In genomic region chr11:65821107-65821506, GRCh38 we compare ENCODE assay signal across 25 cellular contexts. TPM values are rescaled to one million over a fixed set of nuclear protein-coding genes. Genes with fewer than 3 reads are reported as not detected.
A peak's percentile ranks its signal among the peaks of the same experiment; 100 is the strongest.
DNase-seq lines count a peak whose midpoint lies in the region; ATAC-seq and TF ChIP-seq lines count a peak whose summit lies in the region.
"Had no signal": no experiment of that assay in that cellular context is flagged by ENCODE, and none has a peak within 500 bp of the region (broad histone marks: within the 10 kb centered on the region; RNA-seq: fewer than 3 reads in every experiment).

No MANE protein-coding gene starts in this region.

- H3K9me3 ChIP-seq in OCI-LY3 (ENCODE audit: insufficient read depth, low read length), result no peaks in the 10 kb centered on the region
- H3K9me3 ChIP-seq: esophagus muscularis mucosa, gastrocnemius medialis, tibial nerve had no signal

- H3K27ac ChIP-seq in OCI-LY3 (ENCODE audit: low read length), result no peak overlapping the region
- H3K27ac ChIP-seq: esophagus muscularis mucosa, gastrocnemius medialis, tibial nerve had no signal

- peak overlapping the region; percentile 25; the same call in 1 of the 2 replicates for H3K4me2 ChIP-seq in OCI-LY3 (ENCODE audit: low read length)

- peak; percentile 66 for DNase-seq in NCI-H1417 treated with DMSO at 0.1 percent for 48 hours (lab: John Stamatoyannopoulos, UW)
- peak; percentile 64 to 85 for DNase-seq in left colon
- DNase-seq in renal cortical epithelial cell (ENCODE audit: low read depth), result peak; percentile 23
- no peak for DNase-seq in DMS79 treated with DMSO at 0.1 percent for 48 hours (lab: John Stamatoyannopoulos, UW)
- DNase-seq in OCI-M2 (lab: John Stamatoyannopoulos, UW; ENCODE audit: unreplicated experiment), result no peak
- no peak for DNase-seq in GM19240 (ENCODE audit: insufficient read length, low spot score)
- DNase-seq: activated CD4-positive, alpha-beta T cell treated with anti-CD3 and anti-CD28 coated beads for 48 hours; activated CD8-positive, alpha-beta memory T cell treated with anti-CD3 and anti-CD28 coated beads, Interleukin-2, amount 10 ng/mL, durations not matched to agents 7 days and 5 days; activated naive CD8-positive, alpha-beta T cell treated with anti-CD3 and anti-CD28 coated beads for 36 hours; cerebellar nuclear complex; effector memory CD4-positive, alpha-beta T cell; gastrocnemius medialis; kidney glomerular epithelial cell; NCI-H1436 treated with DMSO at 0.1 percent for 48 hours; posterior cingulate gyrus; SHP77 treated with DMSO at 0.1 percent for 48 hours; stimulated activated naive CD4-positive, alpha-beta T cell treated with Interleukin-2 at 50 U/mL for 16 hours had no signal

- no peak overlapping the region for H3K9ac ChIP-seq in OCI-LY3 (ENCODE audit: low read length)

- H2AFZ ChIP-seq in OCI-LY3 (ENCODE audit: low read depth, low read length), result peak overlapping the region; percentile 93

- no peaks in the 10 kb centered on the region for H3K36me3 ChIP-seq in OCI-LY3 (replicated peaks; ENCODE audit: low read depth, low read length)
- H3K36me3 ChIP-seq: esophagus muscularis mucosa, gastrocnemius medialis, tibial nerve had no signal

- peaks cover 17% of the 10 kb centered on the region for H3K4me1 ChIP-seq in OCI-LY3 (ENCODE audit: low read length)

- H3K27me3 ChIP-seq in OCI-LY3 (ENCODE audit: low read depth, low read length), result no peaks in the 10 kb centered on the region
- H3K27me3 ChIP-seq: esophagus muscularis mucosa, gastrocnemius medialis, tibial nerve had no signal

- H4K20me1 ChIP-seq in OCI-LY3 (ENCODE audit: insufficient read depth, low read length), result no peaks in the 10 kb centered on the region

- no peak for TF ChIP-seq CTCF in OCI-LY3 (IDR thresholded peaks at IDR 0.05; ENCODE audit: low read depth, low read length)

- no peaks in the 10 kb centered on the region for H3K79me2 ChIP-seq in OCI-LY3 (ENCODE audit: low read length)

- intact Hi-C loops in left colon (cut with DNase I, micrococcal nuclease), result no loop called here

- ATAC-seq in left colon, result peak; percentile 75
- no peak for ATAC-seq in HG02970 (IDR thresholded peaks at IDR 0.05; ENCODE audit: low FRiP score, unreplicated experiment)
- ATAC-seq: activated CD8-positive, alpha-beta memory T cell treated with anti-CD3 and anti-CD28 coated beads, Interleukin-2, amount 10 ng/mL, durations not matched to agents 7 days and 5 days; gastrocnemius medialis; natural killer cell treated with Interleukin-12 subunit alpha and Interleukin-12 subunit beta and Interleukin-15 and Interleukin-18, amount 100 ng/mL, for 72 hours had no signal

- H3K4me3 ChIP-seq in OCI-LY3 (ENCODE audit: low read length), result no peak overlapping the region
- H3K4me3 ChIP-seq: esophagus muscularis mucosa, gastrocnemius medialis, tibial nerve had no signal

RNA-seq across cellular contexts. Expression of gene SNX32, which starts 12.7 kb away (rescaled TPM):
- total RNA-seq in left colon (1 to 10 TPM; 1.6 to 3.8 TPM), renal cortical epithelial cell (0.40 TPM in 1 of 2 replicates, not detected in the other)
- total RNA-seq: H4, mesenteric fat pad had no signal

RNA-seq across cellular contexts. Expression of gene OVOL1, which starts 34.2 kb away (rescaled TPM):
- total RNA-seq in left colon (10 to 100 TPM; 29.5 to 35.9 TPM), renal cortical epithelial cell (0.20 and 5.2 TPM in 2 replicates)
- total RNA-seq: activated CD8-positive, alpha-beta memory T cell treated with anti-CD3 and anti-CD28 coated beads, Interleukin-2, amount 10 ng/mL, durations not matched to agents 7 days and 5 days; esophagus muscularis mucosa; H4; mesenteric fat pad; natural killer cell treated with Interleukin-12 subunit alpha and Interleukin-12 subunit beta and Interleukin-15 and Interleukin-18, amount 100 ng/mL, for 72 hours; NCI-H460; tibial nerve had no signal

RNA-seq across cellular contexts. Expression of gene CFL1, which starts 36.9 kb away (rescaled TPM):
- total RNA-seq in left colon (1,000 to 10,000 TPM; 1,740 to 2,016 TPM), renal cortical epithelial cell (1,035 and 1,160 TPM in 2 replicates)

RNA-seq across cellular contexts. Expression of gene MUS81, which starts 39.1 kb away (rescaled TPM):
- 10 to 100 TPM; 55.7 to 63.4 TPM for total RNA-seq in left colon
- total RNA-seq in renal cortical epithelial cell, result 37.0 and 52.4 TPM in 2 replicates

RNA-seq across cellular contexts. Expression of gene AP5B1, which starts 40.3 kb away (rescaled TPM):
- total RNA-seq in left colon (10 to 100 TPM; 21.7 to 22.4 TPM), renal cortical epithelial cell (10.6 and 17.2 TPM in 2 replicates)

Comparison
In these comparisons a context has a peak if more than half of its experiments do, and no peak if none do; other contexts are left out.
1. DNase-seq: peak in NCI-H1417 treated with DMSO at 0.1 percent for 48 hours (single experiment), left colon (2 of 2) and renal cortical epithelial cell (single experiment); none in DMS79 treated with DMSO at 0.1 percent for 48 hours (single experiment), OCI-M2 (single experiment) and GM19240 (single experiment).